In genomic region chr5:140725799-140726471, GRCh38 we compare ENCODE assay signal across 1 cellular context.
TF ChIP-seq lines count a peak whose summit lies in the region.

No MANE protein-coding gene starts in this region.

TF ChIP-seq in HepG2, 621 proteins besides CTCF, POLR2A, EP300 and RAD21 (continued from another document and continues in another):
- TF ChIP-seq KIAA2018 (CRISPR knock-in tag; IDR thresholded peaks at IDR 0.05; ENCODE audit: borderline replicate concordance) (no peak), ZMYM3 (CRISPR knock-in tag; IDR thresholded peaks at IDR 0.05) (no peak; the same call in 1 of the 2 replicates), LRRFIP1 (CRISPR knock-in tag; conservative IDR thresholded peaks at IDR 0.05) (0 out of 2 replicates have a peak, but pooled peaks have one; percentile 42), ZNF367 (CRISPR knock-in tag; IDR thresholded peaks at IDR 0.05; ENCODE audit: borderline replicate concordance) (0 out of 2 replicates have a peak, but pooled peaks have one; percentile 45), RORA (CRISPR knock-in tag; IDR thresholded peaks at IDR 0.05) (no peak), ATF7-NPFF (CRISPR knock-in tag; IDR thresholded peaks at IDR 0.05; ENCODE audit: low read depth) (peak; percentile 70; the same call in 1 of the 2 replicates), ZNF264 (CRISPR knock-in tag; IDR thresholded peaks at IDR 0.05) (peak; percentile 73; the same call in 1 of the 2 replicates), MXD4 (CRISPR knock-in tag; IDR thresholded peaks at IDR 0.05) (no peak), ZNF576 (CRISPR knock-in tag; IDR thresholded peaks at IDR 0.05) (no peak), ZBTB7B (CRISPR knock-in tag; IDR thresholded peaks at IDR 0.05) (no peak), TERF1 (CRISPR knock-in tag; IDR thresholded peaks at IDR 0.05) (no peak), ZNF331 (CRISPR knock-in tag; IDR thresholded peaks at IDR 0.05) (peak; percentile 80; the same call in 1 of the 2 replicates), RFX5 (IDR thresholded peaks at IDR 0.05; ENCODE audit: low read depth, low read length) (peak; percentile 91), CEBPB (IDR thresholded peaks at IDR 0.05; ENCODE audit: borderline replicate concordance, low read depth, low read length) (no peak), ZNF343 (CRISPR knock-in tag; IDR thresholded peaks at IDR 0.05) (no peak), TMF1 (CRISPR knock-in tag; IDR thresholded peaks at IDR 0.05; ENCODE audit: low read depth) (no peak), TBX2 (CRISPR knock-in tag; IDR thresholded peaks at IDR 0.05; ENCODE audit: borderline replicate concordance) (no peak), PBX3 (CRISPR knock-in tag; IDR thresholded peaks at IDR 0.05; ENCODE audit: borderline replicate concordance) (no peak), PHF21A (CRISPR knock-in tag; IDR thresholded peaks at IDR 0.05) (peak; percentile 71), ZFP62 (CRISPR knock-in tag; IDR thresholded peaks at IDR 0.05) (no peak), KLF9 (CRISPR knock-in tag; IDR thresholded peaks at IDR 0.05; ENCODE audit: low read depth) (no peak), ZNF33A (CRISPR knock-in tag; IDR thresholded peaks at IDR 0.05; ENCODE audit: borderline replicate concordance) (0 out of 2 replicates have a peak, but pooled peaks have one; percentile 82), ZNF547 (CRISPR knock-in tag; IDR thresholded peaks at IDR 0.05) (peak; percentile 29; the same call in 1 of the 2 replicates), ARID3A (IDR thresholded peaks at IDR 0.05; ENCODE audit: low read depth, low read length) (peak; percentile 63), AKNA (CRISPR knock-in tag; IDR thresholded peaks at IDR 0.05; ENCODE audit: borderline replicate concordance) (peak; percentile 37; the same call in 1 of the 2 replicates), PCBP1 (IDR thresholded peaks at IDR 0.05; ENCODE audit: borderline replicate concordance, low read depth, low read length) (no peak), GMEB1 (CRISPR knock-in tag; IDR thresholded peaks at IDR 0.05; ENCODE audit: borderline replicate concordance) (peak; percentile 53; the same call in 1 of the 2 replicates), HOXA9 (CRISPR knock-in tag; IDR thresholded peaks at IDR 0.05; ENCODE audit: borderline replicate concordance) (no peak), ZNF83 (CRISPR knock-in tag; IDR thresholded peaks at IDR 0.05; ENCODE audit: borderline replicate concordance) (no peak), ZNF660 (CRISPR knock-in tag; IDR thresholded peaks at IDR 0.05; ENCODE audit: borderline replicate concordance, low read depth) (no peak), SALL1 (CRISPR knock-in tag; IDR thresholded peaks at IDR 0.05) (peak; percentile 76; the same call in 1 of the 2 replicates)
